10 cellular contexts compared by ENCODE assay signal in the genomic region with DNA sequence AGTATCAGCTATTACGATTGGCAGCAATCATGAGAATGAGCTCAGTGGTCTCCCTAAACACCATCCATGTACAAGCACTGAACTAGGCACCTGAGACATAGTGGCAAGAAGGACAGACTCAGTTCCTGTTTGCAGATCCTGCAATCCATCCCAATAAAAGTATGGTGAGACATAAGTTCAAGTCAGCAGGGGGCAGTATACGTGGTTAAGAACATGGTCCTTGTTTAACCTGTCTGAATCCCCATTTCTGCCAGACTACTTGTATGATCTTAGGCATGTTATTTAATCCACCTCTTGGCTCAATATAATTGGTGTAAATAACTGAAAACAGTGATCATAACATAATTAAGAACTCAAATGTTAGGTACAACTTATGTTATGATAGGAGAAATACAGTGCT. TPM values are rescaled to one million over a fixed set of nuclear protein-coding genes. Genes with fewer than 3 reads are reported as not detected.
DNase-seq lines count a peak whose midpoint lies in the region; ATAC-seq, FAIRE-seq and TF ChIP-seq lines count a peak whose summit lies in the region.
"Had no signal": no experiment of that assay in that cellular context is flagged by ENCODE, and none has a peak within 500 bp of the region (broad histone marks: within the 10 kb centered on the region; RNA-seq: fewer than 3 reads in every experiment).

No MANE protein-coding gene starts in this region.

- H3K9me3 ChIP-seq in SU-DHL-6 (ENCODE audit: insufficient read depth, low read length) (no peaks in the 10 kb centered on the region), thyroid gland (no peaks in the 10 kb centered on the region)
- H3K9me3 ChIP-seq in CD4-positive, alpha-beta memory T cell (ENCODE audit: control insufficient read depth in 1 of 2, low read length in 2 of 2) = no peaks in the 10 kb centered on the region

- H3K27me3 ChIP-seq in SU-DHL-6 (ENCODE audit: low read length) (no peaks in the 10 kb centered on the region), thyroid gland (no peaks in the 10 kb centered on the region)
- H3K27me3 ChIP-seq in CD4-positive, alpha-beta memory T cell (ENCODE audit: insufficient read depth, low read length) = no peaks in the 10 kb centered on the region

- no peak overlapping the region for H3K4me3 Mint-ChIP-seq in CD4-positive, alpha-beta memory T cell
- H3K4me3 Mint-ChIP-seq: T-cell had no signal

- DNase-seq in D721Med (ENCODE audit: insufficient read length, low spot score) = no peak
- peak; percentile 30 for DNase-seq in HEK293T (ENCODE audit: extremely low spot score)
- peak; percentile 21 for DNase-seq in iPS-NIHi11 (ENCODE audit: low spot score)
- no peak for DNase-seq in thyroid gland
- DNase-seq in CD4-positive, alpha-beta memory T cell = no peak
- no peak for DNase-seq in NOMO-1 treated with dmso at 0.1 percent for 144 hours (lab: John Stamatoyannopoulos, UW; ENCODE audit: unreplicated experiment)
- DNase-seq: T-cell had no signal

- H3K9me2 ChIP-seq in SU-DHL-6 (replicated peaks; ENCODE audit: insufficient read depth, low read length) = no peaks in the 10 kb centered on the region

- no peak overlapping the region for H3K4me2 ChIP-seq in SU-DHL-6 (ENCODE audit: low read depth, low read length, poor library complexity, severe bottlenecking)

- H3K36me3 Mint-ChIP-seq in CD4-positive, alpha-beta memory T cell = peaks cover 22 to 38% of the 10 kb centered on the region in 2 donors

- H3K79me2 ChIP-seq in SU-DHL-6 (ENCODE audit: insufficient read depth, low read length) = no peaks in the 10 kb centered on the region

- peaks cover 5 to 19% (median 16%) of the 10 kb centered on the region in 8 donors for H3K9me3 Mint-ChIP-seq in CD4-positive, alpha-beta memory T cell

- H3F3A ChIP-seq in SU-DHL-6 (ENCODE audit: insufficient read depth) = peaks cover 4% of the 10 kb centered on the region; the same call in 1 of the 2 replicates

- TF ChIP-seq POLR2A in thyroid gland (IDR thresholded peaks at IDR 0.05) = no peak

- no peak for FAIRE-seq in D721Med (lab: Jason Lieb, UNC)
- FAIRE-seq: colon had no signal

- peak overlapping the region in 2 of 7 donors; percentile 5 to 43 for H3K27ac Mint-ChIP-seq in CD4-positive, alpha-beta memory T cell

- H3K27ac ChIP-seq in SU-DHL-6 (ENCODE audit: low read depth, low read length) (no peak overlapping the region), thyroid gland (no peak overlapping the region)
- H3K27ac ChIP-seq in CD4-positive, alpha-beta memory T cell (ENCODE audit: low read depth, low read length) = no peak overlapping the region

- H3K9ac ChIP-seq in SU-DHL-6 (ENCODE audit: low read length) = no peak overlapping the region

- ATAC-seq in GM21619 (IDR thresholded peaks at IDR 0.05; ENCODE audit: unreplicated experiment) = no peak
- ATAC-seq: T-cell had no signal

- CTCF ChIA-PET in HEK293T (lab: Yijun Ruan, JAX) = no interaction called here
- CTCF ChIA-PET in CD4-positive, alpha-beta memory T cell (lab: Charles Lee; ENCODE audit: partially characterized antibody) = interaction anchor here (1.0 to 2.1 kb wide), 5 partner anchors 10 to 287 kb away, joined by 3 to 9 read pairs (median 4); no protein-coding TSS in a partner anchor

- no peaks in the 10 kb centered on the region for H3K4me1 ChIP-seq in thyroid gland
- no peaks in the 10 kb centered on the region for H3K4me1 ChIP-seq in CD4-positive, alpha-beta memory T cell (ENCODE audit: insufficient read depth, low read length)

- no peak overlapping the region for H3K4me3 ChIP-seq in SU-DHL-6 (ENCODE audit: insufficient read depth, low read length, poor library complexity, severe bottlenecking)
- H3K4me3 ChIP-seq in thyroid gland (replicated peaks in 1 of 3) = no peak overlapping the region
- no peak overlapping the region for H3K4me3 ChIP-seq in CD4-positive, alpha-beta memory T cell (ENCODE audit: low read length in 2 of 2)

- no peaks in the 10 kb centered on the region for H3K4me1 Mint-ChIP-seq in CD4-positive, alpha-beta memory T cell
- H3K4me1 Mint-ChIP-seq: T-cell had no signal

- H3K27me3 Mint-ChIP-seq in CD4-positive, alpha-beta memory T cell = no peaks in the 10 kb centered on the region
- H3K27me3 Mint-ChIP-seq: T-cell had no signal

- 90 to 98% methylated on average over 2 of the region's 2 CpGs for WGBS in thyroid gland, 2 donors

- TF ChIP-seq CTCF in D721Med (IDR thresholded peaks at IDR 0.05; ENCODE audit: insufficient read depth, missing control alignments) = peak; percentile 24
- TF ChIP-seq CTCF in SU-DHL-6 (IDR thresholded peaks at IDR 0.05; ENCODE audit: insufficient read depth, low read length, poor library complexity, severe bottlenecking) = peak; percentile 12
- TF ChIP-seq CTCF in thyroid gland (IDR thresholded peaks at IDR 0.05) = no peak

- intact Hi-C loops in thyroid gland (cut with DNase I) = no loop called here
- intact Hi-C loops in CD4-positive, alpha-beta memory T cell (cut with micrococcal nuclease) = no loop called here

- H4K20me1 ChIP-seq in SU-DHL-6 (ENCODE audit: low read depth, low read length) = no peaks in the 10 kb centered on the region

- H2AFZ ChIP-seq in SU-DHL-6 (ENCODE audit: low read depth, low read length, severe bottlenecking) = no peak overlapping the region

- H3K36me3 ChIP-seq in SU-DHL-6 (ENCODE audit: low read length) = peaks cover 25% of the 10 kb centered on the region
- no peaks in the 10 kb centered on the region for H3K36me3 ChIP-seq in thyroid gland
- H3K36me3 ChIP-seq in CD4-positive, alpha-beta memory T cell (ENCODE audit: insufficient read depth, low read length) = no peaks in the 10 kb centered on the region

- POLR2A ChIA-PET in HEK293T (lab: Yijun Ruan, JAX) = no interaction called here
- POLR2A ChIA-PET in CD4-positive, alpha-beta memory T cell (lab: Charles Lee; ENCODE audit: partially characterized antibody) = no interaction called here

TF ChIP-seq in HEK293T, 16 proteins besides CTCF, POLR2A, EP300 and RAD21:
- TF ChIP-seq FOXK2 (IDR thresholded peaks at IDR 0.05) (no peak), SUZ12 (IDR thresholded peaks at IDR 0.05) (no peak), LEF1 (IDR thresholded peaks at IDR 0.05; ENCODE audit: borderline replicate concordance) (no peak), HDGF (IDR thresholded peaks at IDR 0.05; ENCODE audit: borderline replicate concordance) (no peak), L3MBTL2 (conservative IDR thresholded peaks at IDR 0.05) (no peak)

RNA-seq across cellular contexts. Expression of gene PNISR, which starts 33.2 kb away (rescaled TPM):
- 100 to 1,000 TPM; 183 to 302 (median 241) TPM for total RNA-seq in thyroid gland
- total RNA-seq in CD4-positive, alpha-beta memory T cell = 100 to 1,000 TPM; 326 to 332 TPM
- polyA plus RNA-seq in CD4-positive, alpha-beta memory T cell = 10 to 100 TPM; 67.6 to 72.6 TPM

RNA-seq across cellular contexts. Expression of gene USP45, which starts 56.9 kb away (rescaled TPM):
- 10 to 100 TPM; 12.9 to 19.7 (median 16.5) TPM for total RNA-seq in thyroid gland
- total RNA-seq in CD4-positive, alpha-beta memory T cell = 10 to 100 TPM; 13.5 to 15.4 TPM
- polyA plus RNA-seq in CD4-positive, alpha-beta memory T cell = 1 to 10 TPM; 3.7 to 4.2 TPM

Comparison
In these comparisons a context has a peak if more than half of its experiments do, and no peak if none do; other contexts are left out.
1. DNase-seq: peak in HEK293T (single experiment) and iPS-NIHi11 (single experiment); none in D721Med (single experiment), thyroid gland (0 of 2), CD4-positive, alpha-beta memory T cell (0 of 5) and NOMO-1 treated with dmso at 0.1 percent for 144 hours (single experiment).
2. CTCF ChIP-seq: peak in D721Med (single experiment) and SU-DHL-6 (single experiment); none in thyroid gland (0 of 6).